In the genomic region with DNA sequence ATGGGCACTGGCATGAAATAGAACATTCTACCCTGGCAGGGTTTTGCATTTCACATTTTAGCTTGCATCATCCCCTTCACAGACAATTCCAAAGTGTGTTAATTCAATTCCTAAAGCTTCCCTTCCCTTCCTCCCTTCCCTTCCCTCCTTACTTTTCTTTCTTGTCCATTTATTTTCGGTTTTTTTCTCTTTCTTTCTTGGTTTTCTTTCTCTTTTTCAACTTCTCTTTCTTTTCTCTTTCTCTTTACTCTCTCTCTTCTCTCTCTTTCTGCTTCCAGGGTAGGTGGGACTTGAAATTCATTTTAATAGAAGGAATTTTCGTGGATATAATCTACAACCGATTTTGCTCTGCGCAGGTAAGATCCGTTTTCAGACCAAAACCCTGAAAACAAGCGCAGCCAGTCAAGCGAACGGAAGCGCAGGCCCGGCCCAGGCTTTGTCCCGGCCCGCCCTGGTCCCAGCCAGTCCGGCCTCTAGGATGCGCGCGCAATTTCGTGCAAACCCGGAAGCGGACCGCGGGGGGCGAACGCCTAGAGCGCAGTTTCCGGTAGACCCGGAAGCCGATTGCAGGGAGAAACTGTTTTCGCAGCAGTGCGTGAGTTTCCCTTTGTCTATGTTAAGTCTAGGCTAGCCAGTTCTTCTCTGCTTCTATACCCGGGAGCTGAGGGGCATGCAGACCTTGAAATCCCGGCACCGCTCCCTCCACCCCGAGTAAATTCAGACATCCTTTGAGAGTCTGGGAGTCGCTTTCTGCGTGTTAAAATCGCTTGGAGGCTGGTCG, we compare ENCODE assay signal across 8 cellular contexts. TPM values are rescaled to one million over a fixed set of nuclear protein-coding genes. Genes with fewer than 3 reads are reported as not detected.
A peak's percentile ranks its signal among the peaks of the same experiment; 100 is the strongest.
DNase-seq lines count a peak whose midpoint lies in the region; ATAC-seq, FAIRE-seq and TF ChIP-seq lines count a peak whose summit lies in the region.

Gene ZNF528, plus strand, starts transcription at position 540 of the 781 bp plus-strand sequence. CDS start 4,165 bp downstream, outside the sequence.

- peak within 1 kb of the TSS; percentile 83 for H3K4ac ChIP-seq in IMR-90 (ENCODE audit: low read depth, low read length)

- no peaks in the 10 kb centered on the region for H3K27me3 Mint-ChIP-seq in activated naive CD8-positive, alpha-beta T cell

- peak in 1 of 2 experiments; percentile 69; a peak in 3 of 6 replicates for ATAC-seq in A549
- peak; percentile 83 for ATAC-seq in GM18909 (IDR thresholded peaks at IDR 0.05; ENCODE audit: poor library complexity, unreplicated experiment)
- ATAC-seq in IMR-90 (ENCODE audit: low read depth), result peak; percentile 100

- peak within 1 kb of the TSS; percentile 99 for H4K5ac ChIP-seq in IMR-90 (ENCODE audit: low read depth, low read length)

- DNase-seq in A549 (ENCODE audit: low read depth in 1 of 2, low spot score in 1 of 2), result peak; percentile 6 to 52
- peak; percentile 92 for DNase-seq in IMR-90
- DNase-seq in SK-N-MC (ENCODE audit: low read depth, low spot score), result peak; percentile 8
- peak; percentile 96 for DNase-seq in germinal center (ENCODE audit: low spot score)
- peak; percentile 97 for DNase-seq in osteoblast (ENCODE audit: insufficient read length, low spot score, missing footprints)
- peak; percentile 97 for DNase-seq in superior temporal gyrus (ENCODE audit: extremely low spot score)

- H3K27ac ChIP-seq in A549, result no peak within 1 kb of the TSS
- H3K27ac ChIP-seq in IMR-90 (ENCODE audit: insufficient read depth, low read length), result peak within 1 kb of the TSS; percentile 83
- H3K27ac ChIP-seq in SK-N-MC, result no peak within 1 kb of the TSS
- peak within 1 kb of the TSS; percentile 89 for H3K27ac ChIP-seq in osteoblast (ENCODE audit: low read depth, low read length)

- BruUV-seq in IMR-90 (replicated peaks; lab: Mats Ljungman, UMichigan), result TSS peak; percentile 53

- peak within 1 kb of the TSS; percentile 88 for H3K14ac ChIP-seq in IMR-90 (replicated peaks; ENCODE audit: low read depth, low read length)

- H3K4me1 ChIP-seq in A549 (no peaks in the 10 kb centered on the region), IMR-90 (ENCODE audit: control insufficient read depth, insufficient read depth, low read length) (no peaks in the 10 kb centered on the region), osteoblast (ENCODE audit: insufficient read depth, low read length) (peaks cover 8% of the 10 kb centered on the region)

- no peaks in the 10 kb centered on the region for H4K20me1 ChIP-seq in IMR-90 (ENCODE audit: insufficient read depth, low read length)
- H4K20me1 ChIP-seq in osteoblast (ENCODE audit: insufficient read depth, low read length), result no peaks in the 10 kb centered on the region

- peak within 1 kb of the TSS; percentile 92 for H3K9ac ChIP-seq in IMR-90 (ENCODE audit: low read depth, low read length)
- no peak within 1 kb of the TSS for H3K9ac ChIP-seq in SK-N-MC (ENCODE audit: insufficient read length)

- peak within 1 kb of the TSS; percentile 94 for H2AFZ ChIP-seq in IMR-90 (replicated peaks; ENCODE audit: low read length, poor library complexity)
- peak within 1 kb of the TSS; percentile 98 for H2AFZ ChIP-seq in osteoblast (ENCODE audit: low read length)

- no peak for TF ChIP-seq CTCF in A549 (IDR thresholded peaks at IDR 0.05)
- TF ChIP-seq CTCF in IMR-90 (conservative IDR thresholded peaks at IDR 0.05; ENCODE audit: low read depth, low read length), result no peak
- TF ChIP-seq CTCF in osteoblast (IDR thresholded peaks at IDR 0.05; ENCODE audit: extremely low read depth, low read depth, low read length), result no peak

- no peak within 1 kb of the TSS for H2BK20ac ChIP-seq in IMR-90 (ENCODE audit: low read depth, low read length)

- H3K79me2 ChIP-seq in osteoblast (ENCODE audit: insufficient read depth, low read length), result peaks cover 17% of the 10 kb centered on the region

- H2BK5ac ChIP-seq in IMR-90 (ENCODE audit: low read depth, low read length, poor library complexity, severe bottlenecking), result peak within 1 kb of the TSS; percentile 83

- H3K36me3 ChIP-seq in IMR-90 (ENCODE audit: control insufficient read depth, insufficient read depth, low read length) (peaks cover 34% of the 10 kb centered on the region), SK-N-MC (ENCODE audit: insufficient read depth, low read length) (no peaks in the 10 kb centered on the region), osteoblast (ENCODE audit: insufficient read depth, low read length) (peaks cover 25% of the 10 kb centered on the region)

- peak within 1 kb of the TSS; percentile 64 for H4K91ac ChIP-seq in IMR-90 (ENCODE audit: insufficient read depth, low read depth, low read length)

- TF ChIP-seq POLR2A in A549 (IDR thresholded peaks at IDR 0.05; ENCODE audit: low read length), result no peak
- peak; percentile 80 for TF ChIP-seq POLR2A in IMR-90 (IDR thresholded peaks at IDR 0.05; ENCODE audit: low read depth, low read length)

- peak within 1 kb of the TSS; percentile 97 for H4K8ac ChIP-seq in IMR-90 (ENCODE audit: low read depth in 2 of 2, low read length in 2 of 2)

- TF ChIP-seq EP300 in A549 (IDR thresholded peaks at IDR 0.05), result no peak

- peak within 1 kb of the TSS; percentile 57 for H2AK5ac ChIP-seq in IMR-90 (ENCODE audit: low read depth, low read length)

- H3K56ac ChIP-seq in IMR-90 (ENCODE audit: extremely low read depth, insufficient read depth, low read length), result peak within 1 kb of the TSS; percentile 79

- intact Hi-C loops in IMR-90 (cut with micrococcal nuclease), result loop anchor here (5.0 kb wide), 2 partner anchors 130 to 350 kb away; partner anchors contain the start of gene ZNF808

- H3K4me3 Mint-ChIP-seq in activated naive CD8-positive, alpha-beta T cell, result peak within 1 kb of the TSS; percentile 89

- 17% methylated on average over 31 of the region's 37 CpGs for WGBS in A549 (ENCODE audit: missing lambda C conversion rate)
- WGBS in IMR-90 (ENCODE audit: extremely low coverage in 2 of 2, insufficient read length in 1 of 2), 2 experiments, result 0% methylated on average over 5 of the region's 37 CpGs; no CpG with 5 or more reads in 1 of the 2 experiments

- in situ Hi-C loops in IMR-90 (cut with MboI; ENCODE audit: low sequenced_read_pairs), result no loop called here

- POLR2A ChIA-PET in A549 (lab: Yijun Ruan, JAX) (no interaction called here), IMR-90 (lab: Charles Lee; ENCODE audit: unreplicated experiment) (interaction anchor here (0.6 to 0.8 kb wide), 2 partner anchors 28 to 169 kb away, joined by 3 to 4 read pairs; partner anchors contain the start of gene ZNF880)

- H3K4me3 ChIP-seq in A549 (no peak within 1 kb of the TSS), IMR-90 (ENCODE audit: insufficient read depth, low read depth, low read length) (peak within 1 kb of the TSS; percentile 86), SK-N-MC (peak within 1 kb of the TSS; percentile 44; the same call in 1 of the 2 replicates), osteoblast (ENCODE audit: insufficient read depth, low read length) (peak within 1 kb of the TSS; percentile 95)

- no peak within 1 kb of the TSS for H2BK15ac ChIP-seq in IMR-90 (ENCODE audit: low read depth, low read length)

- H3K79me1 ChIP-seq in IMR-90 (ENCODE audit: low read depth in 1 of 2, low read length in 2 of 2), result peaks cover 23 to 26% of the 10 kb centered on the region in 2 experiments

- peaks cover 73% of the 10 kb centered on the region for H3K9me3 ChIP-seq in A549
- H3K9me3 ChIP-seq in IMR-90 (ENCODE audit: control insufficient read depth, insufficient read depth, low read length), result peaks cover 23% of the 10 kb centered on the region
- 0 out of 2 replicates have a peak, but pooled peaks cover 3% of the 10 kb centered on the region for H3K9me3 ChIP-seq in SK-N-MC (ENCODE audit: low read depth, low read length)
- H3K9me3 ChIP-seq in osteoblast (ENCODE audit: low read depth, low read length), result peaks cover 4% of the 10 kb centered on the region

- H3K36me3 Mint-ChIP-seq in activated naive CD8-positive, alpha-beta T cell, result peaks cover 49% of the 10 kb centered on the region

- dilution Hi-C loops in IMR-90 (cut with HindIII; ENCODE audit: low sequenced_read_pairs, unreplicated experiment), result no loop called here

- peaks cover 14% of the 10 kb centered on the region for H3K4me1 Mint-ChIP-seq in activated naive CD8-positive, alpha-beta T cell (ENCODE audit: low read depth)

- peak within 1 kb of the TSS; percentile 64; the same call in 1 of the 2 replicates for H3K23ac ChIP-seq in IMR-90 (ENCODE audit: low read depth, low read length)

- H3K4me2 ChIP-seq in A549 (no peak within 1 kb of the TSS), IMR-90 (ENCODE audit: low read depth, low read length) (peak within 1 kb of the TSS; percentile 99), osteoblast (ENCODE audit: insufficient read depth, low read length) (peak within 1 kb of the TSS; percentile 96)

- H3K9me1 ChIP-seq in IMR-90 (ENCODE audit: insufficient read depth, low read length), result no peaks in the 10 kb centered on the region

- TF ChIP-seq RAD21 in A549 (conservative IDR thresholded peaks at IDR 0.05 in 1 of 2, IDR thresholded peaks at IDR 0.05 in 1 of 2) (no peak), IMR-90 (IDR thresholded peaks at IDR 0.05; ENCODE audit: low read length) (no peak)

- peak within 1 kb of the TSS; percentile 24 for H2BK120ac ChIP-seq in IMR-90 (ENCODE audit: low read depth, low read length)

- H3K9me3 Mint-ChIP-seq in activated naive CD8-positive, alpha-beta T cell (ENCODE audit: low read depth), result peaks cover 17% of the 10 kb centered on the region

- peak within 1 kb of the TSS; percentile 94 for H2AK9ac ChIP-seq in IMR-90 (replicated peaks; ENCODE audit: low read depth, low read length, poor library complexity)

- H3K27ac Mint-ChIP-seq in activated naive CD8-positive, alpha-beta T cell, result peak within 1 kb of the TSS; percentile 82

- no peak for FAIRE-seq in A549 (lab: Jason Lieb, UNC)

- peak within 1 kb of the TSS; percentile 80 for H3K18ac ChIP-seq in IMR-90 (ENCODE audit: low read depth, low read length)

- no peaks in the 10 kb centered on the region for H3K27me3 ChIP-seq in IMR-90 (ENCODE audit: control insufficient read depth, insufficient read depth, low read length)
- H3K27me3 ChIP-seq in osteoblast (ENCODE audit: insufficient read depth, low read length), result no peaks in the 10 kb centered on the region

- CTCF ChIA-PET in A549 (lab: Yijun Ruan, JAX) (interaction anchor here (0.6 kb wide), 1 partner anchor 378 kb away, joined by 3 read pairs; no protein-coding TSS in a partner anchor), IMR-90 (lab: Yijun Ruan, JAX) (no interaction called here)

TF ChIP-seq in IMR-90, 13 proteins besides CTCF, POLR2A, EP300 and RAD21 (continues in another document):
- TF ChIP-seq CEBPB (IDR thresholded peaks at IDR 0.05; ENCODE audit: low read depth, low read length), result peak; percentile 35; the same call in 1 of the 2 replicates
- TF ChIP-seq SMC3 (IDR thresholded peaks at IDR 0.05; ENCODE audit: low read depth, low read length), result no peak

RNA-seq across cellular contexts. Expression of gene ZNF528, which starts in this region (rescaled TPM):
- 0.28 and 0.70 TPM in 2 replicates for polyA plus RNA-seq in A549 (2011; rRNA removed)
- polyA plus RNA-seq in A549 (2012; cell fraction: cytosol; rRNA removed), result 0.04 and 0.14 TPM in 2 replicates
- 0.05 and 0.10 TPM in 2 replicates for polyA plus RNA-seq in A549 (2012; cell fraction: nucleus; rRNA removed)
- 0.22 to 0.26 TPM (median 0.25 TPM) in 3 replicates for polyA plus RNA-seq in A549 (2017; fragmentation: RNase III; extraction: RNeasy Plus Mini Kit Qiagen cat#74134 plus additional on column Dnase treatment)
- 0.10 and 0.21 TPM in 2 replicates for polyA minus RNA-seq in A549 (2011; rRNA and poly(A)+ RNA removed)
- total RNA-seq in IMR-90 (2012; rRNA removed), result 14.3 and 16.4 TPM in 2 replicates
- 10.1 and 14.3 TPM in 2 replicates for polyA plus RNA-seq in IMR-90 (2012; rRNA removed)
- polyA plus RNA-seq in IMR-90 (2012; cell fraction: cytosol; rRNA removed), result 2.8 and 3.0 TPM in 2 replicates
- 13.4 and 80.6 TPM in 2 replicates for polyA plus RNA-seq in IMR-90 (2012; cell fraction: nucleus; rRNA removed; ENCODE audit: low replicate concordance)
- total RNA-seq in osteoblast, result 26.5 and 32.9 TPM in 2 replicates

Comparison
In these comparisons a context has a peak if more than half of its experiments do, and no peak if none do; other contexts are left out.
1. Peak in DNase-seq in A549; RNA of the gene not detected or under 1 TPM.
2. DNase-seq: peak in every context shown above with its lines; median percentile 97 in osteoblast; 97 in superior temporal gyrus; 96 in germinal center; 92 in IMR-90; 29 in A549; 8 in SK-N-MC.
3. H3K27ac ChIP-seq: peak in IMR-90 (single experiment) and osteoblast (single experiment); none in A549 (0 of 2) and SK-N-MC (single experiment).